Comparison of ENCODE assay signal across 1 cellular context in the genomic region with DNA sequence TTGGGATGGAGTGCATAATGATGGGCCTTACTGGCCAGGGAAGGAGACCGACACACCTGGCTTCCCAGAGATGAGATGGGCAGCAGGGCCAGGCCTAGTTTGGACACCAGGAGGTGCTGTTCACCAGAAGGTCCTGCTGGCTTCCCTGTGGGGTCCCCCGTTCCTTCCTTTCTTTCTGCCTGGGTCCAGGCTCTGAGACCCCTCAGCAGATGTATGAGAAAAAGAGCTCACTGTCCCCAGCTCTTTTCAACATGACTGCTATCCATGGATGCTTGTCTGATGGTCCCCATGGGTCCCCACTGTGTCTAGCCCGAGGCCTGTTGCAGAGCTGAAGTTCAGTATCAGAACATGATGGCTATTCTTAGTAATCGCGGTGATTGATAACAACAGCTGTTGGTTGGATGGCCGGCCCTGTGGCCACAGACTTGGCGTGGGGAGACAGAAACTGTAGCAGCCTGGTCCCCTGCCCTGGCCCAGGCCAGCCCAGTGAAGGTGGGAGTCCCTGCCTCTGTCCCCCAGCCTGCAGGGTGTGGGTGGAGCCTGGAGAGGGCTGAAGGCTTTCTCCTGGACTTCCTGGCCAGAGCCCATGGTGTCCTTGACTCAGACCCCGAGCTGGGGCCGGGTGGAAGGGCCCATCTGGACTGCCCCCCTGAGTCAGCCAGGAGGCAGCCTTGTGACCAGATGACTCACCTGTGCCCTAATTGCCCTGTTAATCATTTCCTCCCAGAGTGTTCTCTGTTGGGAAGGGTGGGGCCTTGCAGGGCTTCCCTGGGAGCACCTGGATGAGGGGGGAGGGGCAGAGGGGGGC.
A peak's percentile ranks its signal among the peaks of the same experiment; 100 is the strongest.
TF ChIP-seq lines count a peak whose summit lies in the region.

No MANE protein-coding gene starts in this region.

TF ChIP-seq in HepG2, 621 proteins besides CTCF, POLR2A, EP300 and RAD21 (continued from another document and continues in another):
- TF ChIP-seq ZNF609 (CRISPR knock-in tag; IDR thresholded peaks at IDR 0.05; ENCODE audit: borderline replicate concordance): peak; percentile 48; the same call in 1 of the 2 replicates
- no peak for TF ChIP-seq ZSCAN22 (CRISPR knock-in tag; IDR thresholded peaks at IDR 0.05)
- TF ChIP-seq MIER3 (CRISPR knock-in tag; IDR thresholded peaks at IDR 0.05; ENCODE audit: borderline replicate concordance): peak; percentile 34; the same call in 1 of the 2 replicates
- TF ChIP-seq MXI1 (IDR thresholded peaks at IDR 0.05; ENCODE audit: borderline replicate concordance, low read depth, low read length): peak; percentile 59; the same call in 1 of the 3 replicates
- TF ChIP-seq, protein P1, sequence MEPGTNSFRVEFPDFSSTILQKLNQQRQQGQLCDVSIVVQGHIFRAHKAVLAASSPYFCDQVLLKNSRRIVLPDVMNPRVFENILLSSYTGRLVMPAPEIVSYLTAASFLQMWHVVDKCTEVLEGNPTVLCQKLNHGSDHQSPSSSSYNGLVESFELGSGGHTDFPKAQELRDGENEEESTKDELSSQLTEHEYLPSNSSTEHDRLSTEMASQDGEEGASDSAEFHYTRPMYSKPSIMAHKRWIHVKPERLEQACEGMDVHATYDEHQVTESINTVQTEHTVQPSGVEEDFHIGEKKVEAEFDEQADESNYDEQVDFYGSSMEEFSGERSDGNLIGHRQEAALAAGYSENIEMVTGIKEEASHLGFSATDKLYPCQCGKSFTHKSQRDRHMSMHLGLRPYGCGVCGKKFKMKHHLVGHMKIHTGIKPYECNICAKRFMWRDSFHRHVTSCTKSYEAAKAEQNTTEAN (CRISPR knock-in tag; conservative IDR thresholded peaks at IDR 0.05): no peak; the same call in none of the 2 replicates
- TF ChIP-seq ZNF17 (CRISPR knock-in tag; IDR thresholded peaks at IDR 0.05): no peak
- TF ChIP-seq MXD4 (CRISPR knock-in tag; IDR thresholded peaks at IDR 0.05): no peak
- TF ChIP-seq NFIC (IDR thresholded peaks at IDR 0.05; ENCODE audit: low read length): 0 out of 2 replicates have a peak, but pooled peaks have one; percentile 36
- TF ChIP-seq ZNF687 (CRISPR knock-in tag; IDR thresholded peaks at IDR 0.05): peak; percentile 72
- peak; percentile 36; the same call in 1 of the 2 replicates for TF ChIP-seq SMAD3 (CRISPR knock-in tag; IDR thresholded peaks at IDR 0.05)
- no peak for TF ChIP-seq ZBTB20 (CRISPR knock-in tag; IDR thresholded peaks at IDR 0.05; ENCODE audit: borderline replicate concordance, low read depth)
- TF ChIP-seq, protein P2, sequence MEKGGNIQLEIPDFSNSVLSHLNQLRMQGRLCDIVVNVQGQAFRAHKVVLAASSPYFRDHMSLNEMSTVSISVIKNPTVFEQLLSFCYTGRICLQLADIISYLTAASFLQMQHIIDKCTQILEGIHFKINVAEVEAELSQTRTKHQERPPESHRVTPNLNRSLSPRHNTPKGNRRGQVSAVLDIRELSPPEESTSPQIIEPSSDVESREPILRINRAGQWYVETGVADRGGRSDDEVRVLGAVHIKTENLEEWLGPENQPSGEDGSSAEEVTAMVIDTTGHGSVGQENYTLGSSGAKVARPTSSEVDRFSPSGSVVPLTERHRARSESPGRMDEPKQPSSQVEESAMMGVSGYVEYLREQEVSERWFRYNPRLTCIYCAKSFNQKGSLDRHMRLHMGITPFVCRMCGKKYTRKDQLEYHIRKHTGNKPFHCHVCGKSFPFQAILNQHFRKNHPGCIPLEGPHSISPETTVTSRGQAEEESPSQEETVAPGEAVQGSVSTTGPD (CRISPR knock-in tag; IDR thresholded peaks at IDR 0.05): no peak
- TF ChIP-seq, protein P3, sequence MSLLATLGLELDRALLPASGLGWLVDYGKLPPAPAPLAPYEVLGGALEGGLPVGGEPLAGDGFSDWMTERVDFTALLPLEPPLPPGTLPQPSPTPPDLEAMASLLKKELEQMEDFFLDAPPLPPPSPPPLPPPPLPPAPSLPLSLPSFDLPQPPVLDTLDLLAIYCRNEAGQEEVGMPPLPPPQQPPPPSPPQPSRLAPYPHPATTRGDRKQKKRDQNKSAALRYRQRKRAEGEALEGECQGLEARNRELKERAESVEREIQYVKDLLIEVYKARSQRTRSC (CRISPR knock-in tag; IDR thresholded peaks at IDR 0.05; ENCODE audit: low read depth): no peak
- peak; percentile 84; the same call in 1 of the 2 replicates for TF ChIP-seq SNAPC4 (CRISPR knock-in tag; IDR thresholded peaks at IDR 0.05)
- peak; percentile 57; the same call in 1 of the 2 replicates for TF ChIP-seq THRA (CRISPR knock-in tag; IDR thresholded peaks at IDR 0.05; ENCODE audit: borderline replicate concordance)
- TF ChIP-seq ZNF775 (CRISPR knock-in tag; IDR thresholded peaks at IDR 0.05; ENCODE audit: borderline replicate concordance): no peak
- 0 out of 2 replicates have a peak, but pooled peaks have one; percentile 19 for TF ChIP-seq HOXD1 (CRISPR knock-in tag; IDR thresholded peaks at IDR 0.05)
- TF ChIP-seq ZNF549 (CRISPR knock-in tag; IDR thresholded peaks at IDR 0.05): no peak
- no peak for TF ChIP-seq SRSF4 (IDR thresholded peaks at IDR 0.05; ENCODE audit: low read depth, low read length, poor library complexity, severe bottlenecking)
- TF ChIP-seq ZNF556 (CRISPR knock-in tag; IDR thresholded peaks at IDR 0.05; ENCODE audit: borderline replicate concordance): no peak
- TF ChIP-seq LCORL (IDR thresholded peaks at IDR 0.05): no peak
- peak; percentile 88 for TF ChIP-seq LCORL (CRISPR knock-in tag; IDR thresholded peaks at IDR 0.05)
- no peak for TF ChIP-seq PHB2 (IDR thresholded peaks at IDR 0.05; ENCODE audit: partially characterized antibody)
- TF ChIP-seq HMG20B (CRISPR knock-in tag; conservative IDR thresholded peaks at IDR 0.05): no peak
- peak; percentile 27; the same call in 1 of the 2 replicates for TF ChIP-seq GATAD1 (CRISPR knock-in tag; IDR thresholded peaks at IDR 0.05)
- no peak for TF ChIP-seq NFIB (CRISPR knock-in tag; IDR thresholded peaks at IDR 0.05; ENCODE audit: borderline replicate concordance)
- TF ChIP-seq ZNF766 (CRISPR knock-in tag; IDR thresholded peaks at IDR 0.05; ENCODE audit: borderline replicate concordance): 0 out of 2 replicates have a peak, but pooled peaks have one; percentile 63
- no peak for TF ChIP-seq CENPX (CRISPR knock-in tag; IDR thresholded peaks at IDR 0.05)
- TF ChIP-seq ZMYM4 (CRISPR knock-in tag; IDR thresholded peaks at IDR 0.05): no peak
- no peak for TF ChIP-seq ATAD3A (CRISPR knock-in tag; IDR thresholded peaks at IDR 0.05)
- TF ChIP-seq PHF21A (CRISPR knock-in tag; IDR thresholded peaks at IDR 0.05): peak; percentile 88
- no peak for TF ChIP-seq ZNF441 (CRISPR knock-in tag; IDR thresholded peaks at IDR 0.05; ENCODE audit: borderline replicate concordance)
- peak; percentile 58; the same call in 1 of the 2 replicates for TF ChIP-seq ZBTB7B (CRISPR knock-in tag; IDR thresholded peaks at IDR 0.05)
- no peak for TF ChIP-seq EEA1 (CRISPR knock-in tag; IDR thresholded peaks at IDR 0.05; ENCODE audit: borderline replicate concordance)
